In the genomic region with DNA sequence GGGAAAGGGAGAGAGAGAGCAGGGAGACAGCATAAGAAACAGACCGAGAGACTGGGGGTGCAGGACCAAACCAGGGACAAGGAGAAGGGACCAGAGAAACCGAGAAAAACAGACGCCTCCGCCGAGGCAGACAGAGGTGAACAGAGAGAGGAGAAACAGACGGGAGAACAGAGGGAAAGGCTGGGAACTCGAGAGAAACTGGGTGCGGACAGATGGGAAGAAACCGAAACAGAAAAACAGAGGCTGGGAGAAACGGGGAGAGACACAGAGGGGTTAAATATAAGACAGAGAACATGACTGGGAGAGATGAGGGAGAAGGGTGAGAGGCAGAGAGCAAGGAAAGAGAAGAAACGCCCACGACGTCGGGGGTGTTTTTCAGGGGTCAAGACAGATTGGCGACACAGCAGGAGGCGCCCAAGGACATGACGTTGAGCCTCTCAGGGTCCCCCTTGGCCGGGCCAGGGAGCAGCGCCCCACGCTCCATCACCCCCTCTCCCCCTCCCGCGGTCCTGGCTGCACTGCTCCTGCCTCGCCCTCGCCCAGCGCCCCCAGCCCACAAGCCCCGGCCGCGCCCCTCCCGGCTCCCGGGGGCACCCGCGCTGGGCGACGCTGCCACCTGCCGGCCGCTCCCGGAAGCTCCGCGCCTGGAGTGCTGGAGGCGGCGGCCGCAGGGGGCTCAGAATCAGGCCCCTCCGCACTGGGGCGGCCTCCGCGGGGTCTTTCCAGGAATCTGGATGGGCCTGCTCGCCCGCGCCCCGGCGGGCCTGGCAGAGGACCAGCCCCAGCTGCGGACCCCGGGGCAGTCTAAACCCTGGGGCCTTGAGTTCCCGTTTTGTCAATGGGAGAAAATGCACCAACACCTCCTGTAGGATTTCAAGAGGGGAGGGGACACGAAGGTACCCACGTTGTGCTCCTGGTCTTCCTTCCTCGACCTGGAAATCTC, we compare ENCODE assay signal across 8 cellular contexts. TPM values are rescaled to one million over a fixed set of nuclear protein-coding genes. Genes with fewer than 3 reads are reported as not detected.
A peak's percentile ranks its signal among the peaks of the same experiment; 100 is the strongest.
DNase-seq lines count a peak whose midpoint lies in the region; TF ChIP-seq lines count a peak whose summit lies in the region.

No MANE protein-coding gene starts in this region.

- H3F3A ChIP-seq in PC-9 (ENCODE audit: insufficient read depth, low read depth) = peaks cover 21% of the 10 kb centered on the region

- H3K4me3 ChIP-seq in PC-9 (peak overlapping the region; percentile 51), osteoblast (ENCODE audit: insufficient read depth, low read length) (peak overlapping the region; percentile 82), tibial nerve (peak overlapping the region; percentile 46 to 62 (median 52))

- TF ChIP-seq CTCF in PC-9 (conservative IDR thresholded peaks at IDR 0.05) = peak; percentile 86
- TF ChIP-seq CTCF in osteoblast (IDR thresholded peaks at IDR 0.05; ENCODE audit: extremely low read depth, low read depth, low read length) = peak; percentile 55
- TF ChIP-seq CTCF in tibial nerve (IDR thresholded peaks at IDR 0.05) = peak; percentile 96 to 100 (median 99)

- H3K4me2 ChIP-seq in PC-9 = peak overlapping the region; percentile 86
- peak overlapping the region; percentile 94 for H3K4me2 ChIP-seq in osteoblast (ENCODE audit: insufficient read depth, low read length)

- no peaks in the 10 kb centered on the region for H3K79me2 ChIP-seq in PC-9 (ENCODE audit: low read depth)
- H3K79me2 ChIP-seq in osteoblast (ENCODE audit: insufficient read depth, low read length) = peaks cover 38% of the 10 kb centered on the region

- CTCF ChIA-PET in PC-9 (lab: Charles Lee) = interaction anchor here (0.6 to 1.6 kb wide), 7 partner anchors 17 to 640 kb away, joined by 3 to 11 read pairs (median 3); no protein-coding TSS in a partner anchor

- H3K27ac ChIP-seq in PC-9 = no peak overlapping the region
- peak overlapping the region; percentile 94 for H3K27ac ChIP-seq in osteoblast (ENCODE audit: low read depth, low read length)
- H3K27ac ChIP-seq in tibial nerve = peak overlapping the region; percentile 81 to 92 (median 87)

- H2AFZ ChIP-seq in PC-9 = peak overlapping the region; percentile 35
- peak overlapping the region; percentile 90 for H2AFZ ChIP-seq in osteoblast (ENCODE audit: low read length)

- TF ChIP-seq POLR2A in tibial nerve (IDR thresholded peaks at IDR 0.05) = peak in 1 of 2 donors; percentile 10

- POLR2A ChIA-PET in PC-9 (lab: Charles Lee; ENCODE audit: unreplicated experiment) = no interaction called here

- peak; percentile 38 for DNase-seq in NCI-H510A treated with DMSO at 0.1 percent for 48 hours (lab: John Stamatoyannopoulos, UW)
- DNase-seq in NCI-H510A (lab: John Stamatoyannopoulos, UW) = no peak
- peak in 1 of 2 experiments; percentile 63 for DNase-seq in PC-9
- DNase-seq in activated effector memory CD4-positive, alpha-beta T cell treated with anti-CD3 and anti-CD28 coated beads, Interleukin-2, amount 50 U/mL, for 16 hours = peak; percentile 85
- peak; percentile 71 for DNase-seq in germinal center (ENCODE audit: low spot score)
- DNase-seq in osteoblast (ENCODE audit: insufficient read length, low spot score, missing footprints) = peak; percentile 95
- peak in 1 of 2 donors; percentile 55 for DNase-seq in tibial nerve (ENCODE audit: low spot score in 2 of 2)
- no peak for DNase-seq in NCI-H128 (lab: John Stamatoyannopoulos, UW; ENCODE audit: unreplicated experiment)

- H3K36me3 ChIP-seq in PC-9 (ENCODE audit: low read depth) = no peaks in the 10 kb centered on the region
- no peaks in the 10 kb centered on the region for H3K36me3 ChIP-seq in osteoblast (ENCODE audit: insufficient read depth, low read length)
- H3K36me3 ChIP-seq in tibial nerve = no peaks in the 10 kb centered on the region

- WGBS in tibial nerve, 2 donors = 5 to 6% methylated on average over 32 to 36 of the region's 57 CpGs

- intact Hi-C loops in PC-9 (cut with micrococcal nuclease; ENCODE audit: unreplicated experiment) = loop anchor here (1.0 to 10.0 kb wide), 2 partner anchors 73 to 202 kb away; partner anchors contain the start of gene RSAD1

- H3K27me3 ChIP-seq in PC-9 (ENCODE audit: insufficient read depth, low read depth) = no peaks in the 10 kb centered on the region; the same call in 1 of the 2 replicates
- no peaks in the 10 kb centered on the region for H3K27me3 ChIP-seq in osteoblast (ENCODE audit: insufficient read depth, low read length)
- peaks cover 0 to 6% of the 10 kb centered on the region in 2 donors for H3K27me3 ChIP-seq in tibial nerve

- H3K4me1 ChIP-seq in PC-9 (replicated peaks; ENCODE audit: insufficient read depth) (peaks cover 48% of the 10 kb centered on the region), osteoblast (ENCODE audit: insufficient read depth, low read length) (peaks cover 53% of the 10 kb centered on the region), tibial nerve (peaks cover 0 to 58% (median 21%) of the 10 kb centered on the region in 4 donors)

- no TSS peak for BruUV-seq in PC-9 (replicated peaks; lab: Mats Ljungman, UMichigan)

- H3K9me2 ChIP-seq in PC-9 (ENCODE audit: insufficient read depth) = no peaks in the 10 kb centered on the region

- no peak for TF ChIP-seq EP300 in tibial nerve (IDR thresholded peaks at IDR 0.05)

- H4K20me1 ChIP-seq in PC-9 (ENCODE audit: insufficient read depth) (no peaks in the 10 kb centered on the region), osteoblast (ENCODE audit: insufficient read depth, low read length) (no peaks in the 10 kb centered on the region)

- H3K9me3 ChIP-seq in PC-9 (ENCODE audit: insufficient read depth, low read depth) (no peaks in the 10 kb centered on the region), osteoblast (ENCODE audit: low read depth, low read length) (no peaks in the 10 kb centered on the region), tibial nerve (no peaks in the 10 kb centered on the region)

RNA-seq across cellular contexts. Expression of gene TMEM92, which starts 1.3 kb away (rescaled TPM):
- 12.9 and 16.6 TPM in 2 replicates for total RNA-seq in PC-9 (2021)
- total RNA-seq in osteoblast = under 0.01 and 0.36 TPM in 2 replicates
- total RNA-seq in tibial nerve = under 1 TPM in 2 of 4 donors, not detected in 2; 0.44 to 0.59 TPM

Comparison
In these comparisons a context has a peak if more than half of its experiments do, and no peak if none do; other contexts are left out.
1. DNase-seq: peak in NCI-H510A treated with DMSO at 0.1 percent for 48 hours (single experiment), activated effector memory CD4-positive, alpha-beta T cell treated with anti-CD3 and anti-CD28 coated beads, Interleukin-2, amount 50 U/mL, for 16 hours (single experiment), germinal center (single experiment) and osteoblast (single experiment); none in NCI-H510A (single experiment) and NCI-H128 (single experiment).
2. Peak in every context shown above with its lines, with median percentiles within 50 percentile points of each other: H3K4me3 ChIP-seq and CTCF ChIP-seq.